In genomic region chr2:201698588-201699226, GRCh38 we compare ENCODE assay signal across 11 cellular contexts. TPM values are rescaled to one million over a fixed set of nuclear protein-coding genes. Genes with fewer than 3 reads are reported as not detected.
DNase-seq lines count a peak whose midpoint lies in the region; ATAC-seq, FAIRE-seq and TF ChIP-seq lines count a peak whose summit lies in the region.
"Had no signal": no experiment of that assay in that cellular context is flagged by ENCODE, and none has a peak within 500 bp of the region (broad histone marks: within the 10 kb centered on the region; RNA-seq: fewer than 3 reads in every experiment).

Gene MPP4 (minus strand): TSS chr2:201698644. CDS start chr2:201693954, 4,690 bp downstream.

- TF ChIP-seq CTCF in AG04449 (IDR thresholded peaks at IDR 0.05; ENCODE audit: insufficient read depth, low read length, missing control alignments) (no peak), astrocyte (IDR thresholded peaks at IDR 0.05; ENCODE audit: insufficient read depth, low read depth, low read length) (no peak)
- TF ChIP-seq CTCF in activated CD8-positive, alpha-beta T cell treated with anti-CD3 and anti-CD28 coated beads for 36 hours (IDR thresholded peaks at IDR 0.05), result no peak

- peaks cover 12% of the 10 kb centered on the region for H3K36me3 ChIP-seq in astrocyte (ENCODE audit: insufficient read depth, low read length)

- POLR2A ChIA-PET in AG04449 (lab: Yijun Ruan, JAX), result interaction anchor here (0.6 to 1.3 kb wide), 4 partner anchors 20 to 502 kb away, joined by 3 read pairs; partner anchors contain the start of gene ALS2
- POLR2A ChIA-PET in activated CD8-positive, alpha-beta T cell treated with anti-CD3 and anti-CD28 coated beads for 36 hours (lab: Charles Lee), result no interaction called here

- H3K4me3 ChIP-seq in AG04449 (ENCODE audit: low read depth, low read length) (peak within 1 kb of the TSS; percentile 1), astrocyte (ENCODE audit: insufficient read depth, low read depth, low read length) (peak within 1 kb of the TSS; percentile 27)

- peak within 1 kb of the TSS; percentile 77 for H3K4me2 ChIP-seq in astrocyte (ENCODE audit: low read length)

- no peaks in the 10 kb centered on the region for H3K9me3 Mint-ChIP-seq in astrocyte (ENCODE audit: unreplicated experiment)
- H3K9me3 Mint-ChIP-seq in activated CD8-positive, alpha-beta T cell treated with anti-CD3 and anti-CD28 coated beads for 36 hours, result no peaks in the 10 kb centered on the region
- H3K9me3 Mint-ChIP-seq: CD8-positive, alpha-beta T cell; stimulated activated naive CD8-positive, alpha-beta T cell treated with anti-CD3 and anti-CD28 coated beads, Interleukin-15, Interleukin-2, amounts not matched to agents 100 ng/mL and 50 ng/mL, for 24 hours had no signal

- H2AFZ ChIP-seq in astrocyte (ENCODE audit: low read depth, low read length), result peak within 1 kb of the TSS; percentile 0

- H3K4me1 ChIP-seq in astrocyte (ENCODE audit: insufficient read depth, low read length), result peaks cover 50% of the 10 kb centered on the region

- H4K20me1 ChIP-seq in astrocyte (ENCODE audit: insufficient read depth, low read length), result no peaks in the 10 kb centered on the region

- peak within 1 kb of the TSS; percentile 83 for H3K27ac Mint-ChIP-seq in astrocyte (ENCODE audit: unreplicated experiment)
- no peak within 1 kb of the TSS for H3K27ac Mint-ChIP-seq in activated CD8-positive, alpha-beta T cell treated with anti-CD3 and anti-CD28 coated beads for 36 hours
- H3K27ac Mint-ChIP-seq: CD8-positive, alpha-beta T cell; stimulated activated naive CD8-positive, alpha-beta T cell treated with anti-CD3 and anti-CD28 coated beads, Interleukin-15, Interleukin-2, amounts not matched to agents 100 ng/mL and 50 ng/mL, for 24 hours had no signal

- DNase-seq in AG04449 (ENCODE audit: low read depth, low spot score) (no peak), HT1080 (ENCODE audit: low read depth) (peak; percentile 70), astrocyte (ENCODE audit: low read depth) (peak; percentile 63), iris pigment epithelial cell (ENCODE audit: low read depth) (peak; percentile 69), NCI-H1930 (lab: John Stamatoyannopoulos, UW) (no peak), SIG-M5 (lab: John Stamatoyannopoulos, UW) (no peak)
- no peak for DNase-seq in activated CD8-positive, alpha-beta T cell treated with anti-CD3 and anti-CD28 coated beads for 36 hours
- DNase-seq: CD8-positive, alpha-beta T cell had no signal

- no peaks in the 10 kb centered on the region for H3K27me3 ChIP-seq in astrocyte (ENCODE audit: insufficient read depth, low read length)

- no peak within 1 kb of the TSS for H3K4me3 Mint-ChIP-seq in astrocyte (ENCODE audit: unreplicated experiment)
- no peak within 1 kb of the TSS for H3K4me3 Mint-ChIP-seq in activated CD8-positive, alpha-beta T cell treated with anti-CD3 and anti-CD28 coated beads for 36 hours
- H3K4me3 Mint-ChIP-seq: CD8-positive, alpha-beta T cell; stimulated activated naive CD8-positive, alpha-beta T cell treated with anti-CD3 and anti-CD28 coated beads, Interleukin-15, Interleukin-2, amounts not matched to agents 100 ng/mL and 50 ng/mL, for 24 hours had no signal

- H3K79me2 ChIP-seq in astrocyte (ENCODE audit: insufficient read depth, low read length), result no peaks in the 10 kb centered on the region

- peaks cover 44% of the 10 kb centered on the region for H3K4me1 Mint-ChIP-seq in astrocyte (ENCODE audit: low read depth, unreplicated experiment)
- peaks cover 6% of the 10 kb centered on the region for H3K4me1 Mint-ChIP-seq in activated CD8-positive, alpha-beta T cell treated with anti-CD3 and anti-CD28 coated beads for 36 hours (ENCODE audit: low read depth)

- CTCF ChIA-PET in AG04449 (lab: Yijun Ruan, JAX), result interaction anchor here (1.2 to 2.3 kb wide), 4 partner anchors 9 to 466 kb away, joined by 3 to 9 read pairs (median 4); no protein-coding TSS in a partner anchor
- CTCF ChIA-PET in activated CD8-positive, alpha-beta T cell treated with anti-CD3 and anti-CD28 coated beads for 36 hours (lab: Charles Lee), result no interaction called here

- H3K9ac ChIP-seq in astrocyte (ENCODE audit: low read length), result peak within 1 kb of the TSS; percentile 73

- H3K27me3 Mint-ChIP-seq in astrocyte (ENCODE audit: low read depth, unreplicated experiment), result no peaks in the 10 kb centered on the region
- H3K27me3 Mint-ChIP-seq in activated CD8-positive, alpha-beta T cell treated with anti-CD3 and anti-CD28 coated beads for 36 hours, result no peaks in the 10 kb centered on the region
- H3K27me3 Mint-ChIP-seq: stimulated activated naive CD8-positive, alpha-beta T cell treated with anti-CD3 and anti-CD28 coated beads, Interleukin-15, Interleukin-2, amounts not matched to agents 100 ng/mL and 50 ng/mL, for 24 hours had no signal

- peak; percentile 76 for FAIRE-seq in astrocyte (lab: Jason Lieb, UNC)
- FAIRE-seq: HepG2 had no signal

- peaks cover 15% of the 10 kb centered on the region for H3K36me3 Mint-ChIP-seq in astrocyte (ENCODE audit: low read depth, unreplicated experiment)
- H3K36me3 Mint-ChIP-seq in activated CD8-positive, alpha-beta T cell treated with anti-CD3 and anti-CD28 coated beads for 36 hours (ENCODE audit: low read depth), result peaks cover 2% of the 10 kb centered on the region

- H3K27ac ChIP-seq in astrocyte (ENCODE audit: low read depth, low read length), result peak within 1 kb of the TSS; percentile 95

- intact Hi-C loops in activated CD8-positive, alpha-beta T cell treated with anti-CD3 and anti-CD28 coated beads for 36 hours (cut with micrococcal nuclease), result no loop called here

- no peaks in the 10 kb centered on the region for H3K9me3 ChIP-seq in astrocyte (ENCODE audit: insufficient read depth, low read depth, low read length)

- no peak for ATAC-seq in HG03565 (IDR thresholded peaks at IDR 0.05; ENCODE audit: unreplicated experiment)
- ATAC-seq in activated CD8-positive, alpha-beta T cell treated with anti-CD3 and anti-CD28 coated beads for 36 hours, result no peak
- ATAC-seq: CD8-positive, alpha-beta T cell; HepG2 had no signal

RNA-seq across cellular contexts. Expression of gene MPP4, which starts in this region (rescaled TPM):
- 26.4 and 31.2 TPM in 2 replicates for total RNA-seq in HT1080 (2014; rRNA removed; shearing (Covaris generic))
- 18.7 and 19.3 TPM in 2 replicates for polyA plus RNA-seq in HT1080 (2015; cell fraction: cytosol; rRNA removed)
- 32.7 and 41.7 TPM in 2 replicates for polyA plus RNA-seq in HT1080 (2015; cell fraction: nucleus; rRNA removed)
- 1.0 and 2.9 TPM in 2 replicates for total RNA-seq in astrocyte
- not detected for total RNA-seq in activated CD8-positive, alpha-beta T cell treated with anti-CD3 and anti-CD28 coated beads for 36 hours
- total RNA-seq: CD8-positive, alpha-beta T cell; HepG2 had no signal
- polyA plus RNA-seq: HepG2 had no signal

Comparison
In these comparisons a context has a peak if more than half of its experiments do, and no peak if none do; other contexts are left out.
1. DNase-seq: peak in HT1080 (single experiment), astrocyte (single experiment) and iris pigment epithelial cell (single experiment); none in AG04449 (single experiment), activated CD8-positive, alpha-beta T cell treated with anti-CD3 and anti-CD28 coated beads for 36 hours (single experiment), NCI-H1930 (0 of 2) and SIG-M5 (single experiment).